In the genomic region with DNA sequence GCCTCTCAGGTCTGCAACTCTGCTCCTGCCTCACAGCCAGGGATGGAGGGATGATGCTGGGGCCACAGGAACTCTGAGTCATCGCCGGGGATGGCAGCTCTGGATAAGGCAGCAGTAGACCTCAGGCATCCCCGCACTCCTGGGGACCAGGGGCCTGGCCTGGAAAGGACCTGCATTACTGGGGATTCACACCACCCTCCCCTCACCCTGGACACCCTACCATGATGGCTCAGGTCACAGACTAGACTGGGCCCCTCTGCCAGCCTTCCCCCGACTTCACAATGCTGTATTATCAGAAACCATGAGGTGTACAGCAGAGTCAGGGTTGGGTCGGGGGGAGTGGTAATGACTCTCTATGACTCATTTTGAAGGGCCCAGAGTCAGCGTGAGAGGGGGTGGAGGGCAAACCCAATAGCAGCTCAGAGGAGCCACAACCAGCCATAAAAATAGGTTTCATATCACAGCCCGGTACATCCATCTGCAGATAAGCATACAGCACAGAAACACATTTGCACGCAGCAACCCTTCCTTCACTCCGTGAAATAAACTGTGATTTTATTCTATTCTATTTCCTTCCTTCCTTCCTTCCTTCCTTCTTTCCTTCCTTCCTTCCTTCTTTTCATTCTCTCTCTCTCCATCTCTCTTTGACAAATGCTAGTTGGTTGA, we compare ENCODE assay signal across 10 cellular contexts. TPM values are rescaled to one million over a fixed set of nuclear protein-coding genes. Genes with fewer than 3 reads are reported as not detected.
DNase-seq lines count a peak whose midpoint lies in the region; ATAC-seq and TF ChIP-seq lines count a peak whose summit lies in the region.
"Had no signal": no experiment of that assay in that cellular context is flagged by ENCODE, and none has a peak within 500 bp of the region (broad histone marks: within the 10 kb centered on the region; RNA-seq: fewer than 3 reads in every experiment).

No MANE protein-coding gene starts in this region.

- H3K4me3 ChIP-seq in HEK293 (ENCODE audit: low read depth, low read length) (no peak overlapping the region), foreskin fibroblast (ENCODE audit: low read depth in 1 of 2, low read length in 2 of 2) (no peak overlapping the region)

- H3K36me3 Mint-ChIP-seq in stimulated activated memory B cell treated with anti-CD40 and anti-IgM and Interleukin-4, amounts not matched to agents 10 μg/mL and 1 μg/mL and 100 μg/mL, for 72 hours, result no peaks in the 10 kb centered on the region

- no peak overlapping the region for H3K27ac Mint-ChIP-seq in stimulated activated memory B cell treated with anti-CD40 and anti-IgM and Interleukin-4, amounts not matched to agents 10 μg/mL and 1 μg/mL and 100 μg/mL, for 72 hours

- CTCF ChIA-PET in HEK293 (lab: Yijun Ruan, JAX), result no interaction called here

- H3K4me1 ChIP-seq in HEK293 (ENCODE audit: control insufficient read depth, insufficient read depth, low read length), result peaks cover 25% of the 10 kb centered on the region

- ATAC-seq in stimulated activated memory B cell treated with anti-CD40 and anti-IgM and Interleukin-4, amounts not matched to agents 10 μg/mL and 1 μg/mL and 100 μg/mL, for 72 hours, result peak; percentile 78
- ATAC-seq in left lobe of liver, result no peak

- no peaks in the 10 kb centered on the region for H3K36me3 ChIP-seq in HEK293 (ENCODE audit: control insufficient read depth in 2 of 2, insufficient read depth in 1 of 2, low read length in 2 of 2)

- TF ChIP-seq CTCF in HEK293 (tag by site-specific recombination; IDR thresholded peaks at IDR 0.05), result no peak
- TF ChIP-seq CTCF in foreskin fibroblast (IDR thresholded peaks at IDR 0.05; ENCODE audit: low read depth, low read length), result no peak

- H3K9me3 Mint-ChIP-seq in stimulated activated memory B cell treated with anti-CD40 and anti-IgM and Interleukin-4, amounts not matched to agents 10 μg/mL and 1 μg/mL and 100 μg/mL, for 72 hours, result peaks cover 5% of the 10 kb centered on the region

- no peak overlapping the region for H3K4me3 Mint-ChIP-seq in stimulated activated memory B cell treated with anti-CD40 and anti-IgM and Interleukin-4, amounts not matched to agents 10 μg/mL and 1 μg/mL and 100 μg/mL, for 72 hours

- H3K4me1 Mint-ChIP-seq in stimulated activated memory B cell treated with anti-CD40 and anti-IgM and Interleukin-4, amounts not matched to agents 10 μg/mL and 1 μg/mL and 100 μg/mL, for 72 hours, result peaks cover 7% of the 10 kb centered on the region

- DNase-seq in A172 (ENCODE audit: low spot score) (peak; percentile 89), foreskin fibroblast (peak; percentile 38 to 50), pons (ENCODE audit: low spot score) (no peak), CD1c-positive myeloid dendritic cell (ENCODE audit: extremely low spot score) (no peak), left lobe of liver (ENCODE audit: low spot score) (no peak)
- DNase-seq in activated CD4-positive, alpha-beta T cell treated with anti-CD3 and anti-CD28 coated beads, Interleukin-2, amount 50 U/mL, for 1 hour, result peak; percentile 28

- peak overlapping the region; percentile 65; the same call in 1 of the 2 replicates for H3K27ac ChIP-seq in HEK293 (ENCODE audit: extremely low read depth, low read depth, low read length)
- H3K27ac ChIP-seq: VCaP had no signal

- no peaks in the 10 kb centered on the region for H3K9me3 ChIP-seq in HEK293 (ENCODE audit: control insufficient read depth, insufficient read depth, low read depth, low read length)
- H3K9me3 ChIP-seq: Caco-2 had no signal

- POLR2A ChIA-PET in HEK293 (lab: Yijun Ruan, JAX), result no interaction called here

- H3K27me3 Mint-ChIP-seq in stimulated activated memory B cell treated with anti-CD40 and anti-IgM and Interleukin-4, amounts not matched to agents 10 μg/mL and 1 μg/mL and 100 μg/mL, for 72 hours, result peaks cover 10% of the 10 kb centered on the region

TF ChIP-seq in HEK293, 187 proteins besides CTCF, POLR2A, EP300 and RAD21 (continues in another document):
- TF ChIP-seq ZNF600 (tag by site-specific recombination; IDR thresholded peaks at IDR 0.05) (peak; percentile 72), ZNF112 (tag by site-specific recombination; IDR thresholded peaks at IDR 0.05) (no peak), ZNF354C (tag by site-specific recombination; IDR thresholded peaks at IDR 0.05; ENCODE audit: borderline replicate concordance, low read depth) (no peak), ZNF416 (tag by site-specific recombination; IDR thresholded peaks at IDR 0.05) (no peak), ZNF221 (tag by site-specific recombination; IDR thresholded peaks at IDR 0.05; ENCODE audit: borderline replicate concordance) (no peak), ZNF37A (tag by site-specific recombination; IDR thresholded peaks at IDR 0.05) (no peak), ZNF670 (tag by site-specific recombination; IDR thresholded peaks at IDR 0.05; ENCODE audit: low read depth) (no peak), ZNF555 (tag by site-specific recombination; conservative IDR thresholded peaks at IDR 0.05) (no peak), HOXC10 (CRISPR knock-in tag; IDR thresholded peaks at IDR 0.05) (no peak), ZBTB21 (tag by site-specific recombination; IDR thresholded peaks at IDR 0.05) (no peak), ZNF324 (tag by site-specific recombination; IDR thresholded peaks at IDR 0.05) (no peak), ZNF621 (tag by site-specific recombination; IDR thresholded peaks at IDR 0.05) (no peak), SALL2 (tag by site-specific recombination; IDR thresholded peaks at IDR 0.05; ENCODE audit: borderline replicate concordance) (no peak)
- TF ChIP-seq, protein P1, sequence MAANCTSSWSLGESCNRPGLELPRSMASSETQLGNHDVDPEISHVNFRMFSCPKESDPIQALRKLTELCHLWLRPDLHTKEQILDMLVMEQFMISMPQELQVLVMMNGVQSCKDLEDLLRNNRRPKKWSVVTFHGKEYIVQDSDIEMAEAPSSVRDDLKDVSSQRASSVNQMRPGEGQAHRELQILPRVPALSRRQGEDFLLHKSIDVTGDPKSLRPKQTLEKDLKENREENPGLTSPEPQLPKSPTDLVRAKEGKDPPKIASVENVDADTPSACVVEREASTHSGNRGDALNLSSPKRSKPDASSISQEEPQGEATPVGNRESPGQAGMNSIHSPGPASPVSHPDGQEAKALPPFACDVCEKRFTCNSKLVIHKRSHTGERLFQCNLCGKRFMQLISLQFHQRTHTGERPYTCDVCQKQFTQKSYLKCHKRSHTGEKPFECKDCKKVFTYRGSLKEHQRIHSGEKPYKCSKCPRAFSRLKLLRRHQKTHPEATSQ (tag by site-specific recombination; IDR thresholded peaks at IDR 0.05), result no peak
- TF ChIP-seq, protein P2, sequence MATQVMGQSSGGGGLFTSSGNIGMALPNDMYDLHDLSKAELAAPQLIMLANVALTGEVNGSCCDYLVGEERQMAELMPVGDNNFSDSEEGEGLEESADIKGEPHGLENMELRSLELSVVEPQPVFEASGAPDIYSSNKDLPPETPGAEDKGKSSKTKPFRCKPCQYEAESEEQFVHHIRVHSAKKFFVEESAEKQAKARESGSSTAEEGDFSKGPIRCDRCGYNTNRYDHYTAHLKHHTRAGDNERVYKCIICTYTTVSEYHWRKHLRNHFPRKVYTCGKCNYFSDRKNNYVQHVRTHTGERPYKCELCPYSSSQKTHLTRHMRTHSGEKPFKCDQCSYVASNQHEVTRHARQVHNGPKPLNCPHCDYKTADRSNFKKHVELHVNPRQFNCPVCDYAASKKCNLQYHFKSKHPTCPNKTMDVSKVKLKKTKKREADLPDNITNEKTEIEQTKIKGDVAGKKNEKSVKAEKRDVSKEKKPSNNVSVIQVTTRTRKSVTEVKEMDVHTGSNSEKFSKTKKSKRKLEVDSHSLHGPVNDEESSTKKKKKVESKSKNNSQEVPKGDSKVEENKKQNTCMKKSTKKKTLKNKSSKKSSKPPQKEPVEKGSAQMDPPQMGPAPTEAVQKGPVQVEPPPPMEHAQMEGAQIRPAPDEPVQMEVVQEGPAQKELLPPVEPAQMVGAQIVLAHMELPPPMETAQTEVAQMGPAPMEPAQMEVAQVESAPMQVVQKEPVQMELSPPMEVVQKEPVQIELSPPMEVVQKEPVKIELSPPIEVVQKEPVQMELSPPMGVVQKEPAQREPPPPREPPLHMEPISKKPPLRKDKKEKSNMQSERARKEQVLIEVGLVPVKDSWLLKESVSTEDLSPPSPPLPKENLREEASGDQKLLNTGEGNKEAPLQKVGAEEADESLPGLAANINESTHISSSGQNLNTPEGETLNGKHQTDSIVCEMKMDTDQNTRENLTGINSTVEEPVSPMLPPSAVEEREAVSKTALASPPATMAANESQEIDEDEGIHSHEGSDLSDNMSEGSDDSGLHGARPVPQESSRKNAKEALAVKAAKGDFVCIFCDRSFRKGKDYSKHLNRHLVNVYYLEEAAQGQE (tag by site-specific recombination; IDR thresholded peaks at IDR 0.05), result no peak

RNA-seq across cellular contexts. Expression of a gene that starts 28.8 kb away (rescaled TPM):
- not detected in 2 replicates for total RNA-seq in A172 (2014; rRNA removed; shearing (Covaris generic))
- total RNA-seq in left lobe of liver, result not detected
- total RNA-seq: Caco-2 had no signal

Comparison
In these comparisons a context has a peak if more than half of its experiments do, and no peak if none do; other contexts are left out.
1. DNase-seq: peak in A172 (single experiment), activated CD4-positive, alpha-beta T cell treated with anti-CD3 and anti-CD28 coated beads, Interleukin-2, amount 50 U/mL, for 1 hour (single experiment) and foreskin fibroblast (2 of 2); none in pons (single experiment), CD1c-positive myeloid dendritic cell (single experiment) and left lobe of liver (single experiment).